ENCODE assay signal across 11 cellular contexts in genomic region chr15:58228708-58229107, GRCh38.
A peak's percentile ranks its signal among the peaks of the same experiment; 100 is the strongest.
DNase-seq lines count a peak whose midpoint lies in the region; ATAC-seq and TF ChIP-seq lines count a peak whose summit lies in the region.
"Had no signal": no experiment of that assay in that cellular context is flagged by ENCODE, and none has a peak within 500 bp of the region (broad histone marks: within the 10 kb centered on the region; RNA-seq: fewer than 3 reads in every experiment).

No MANE protein-coding gene starts in this region.

- no peak overlapping the region for H2AFZ ChIP-seq in GM23338

- TF ChIP-seq CTCF in GM23338 (conservative IDR thresholded peaks at IDR 0.05; ENCODE audit: low read depth in 2 of 2) (no peak), left ventricle myocardium inferior (IDR thresholded peaks at IDR 0.05; ENCODE audit: borderline replicate concordance) (no peak), retinal pigment epithelial cell (conservative IDR thresholded peaks at IDR 0.05; ENCODE audit: low read depth, low read length) (no peak)

- H4K20me1 ChIP-seq in GM23338 (replicated peaks; ENCODE audit: insufficient read depth) = no peaks in the 10 kb centered on the region

- no peak overlapping the region for H3K27ac ChIP-seq in GM23338 (ENCODE audit: low read depth)
- H3K27ac ChIP-seq in angular gyrus (ENCODE audit: low read depth, low read length) = peak overlapping the region; percentile 76
- H3K27ac ChIP-seq in left ventricle myocardium inferior (replicated peaks) = peak overlapping the region; percentile 73

- H3K9me3 Mint-ChIP-seq in GM23338 = no peaks in the 10 kb centered on the region
- H3K9me3 Mint-ChIP-seq: stimulated activated effector memory CD8-positive, alpha-beta T cell treated with anti-CD3 and anti-CD28 coated beads, Interleukin-12 subunit alpha, Interleukin-12 subunit beta, amount 100 ng/mL, for 72 hours had no signal

- peak overlapping the region; percentile 30 for H3K4me2 ChIP-seq in GM23338

- H3K4me3 ChIP-seq in GM23338 (no peak overlapping the region; the same call in 1 of the 2 replicates), left ventricle myocardium inferior (no peak overlapping the region), retinal pigment epithelial cell (ENCODE audit: low read length) (no peak overlapping the region)
- H3K4me3 ChIP-seq: GM12878 had no signal

- H3K4me1 ChIP-seq in GM23338 (ENCODE audit: insufficient read depth) = peaks cover 26% of the 10 kb centered on the region
- peaks cover 37% of the 10 kb centered on the region for H3K4me1 ChIP-seq in left ventricle myocardium inferior

- peak overlapping the region; percentile 54; the same call in 1 of the 2 replicates for H3K27ac Mint-ChIP-seq in GM23338
- H3K27ac Mint-ChIP-seq: stimulated activated effector memory CD8-positive, alpha-beta T cell treated with anti-CD3 and anti-CD28 coated beads, Interleukin-12 subunit alpha, Interleukin-12 subunit beta, amount 100 ng/mL, for 72 hours had no signal

- no peaks in the 10 kb centered on the region for H3K36me3 Mint-ChIP-seq in GM23338 (ENCODE audit: low read depth)
- H3K36me3 Mint-ChIP-seq: stimulated activated effector memory CD8-positive, alpha-beta T cell treated with anti-CD3 and anti-CD28 coated beads, Interleukin-12 subunit alpha, Interleukin-12 subunit beta, amount 100 ng/mL, for 72 hours had no signal

- peaks cover 7% of the 10 kb centered on the region for H3K27me3 Mint-ChIP-seq in GM23338 (ENCODE audit: insufficient read depth, low read depth, poor library complexity)

- ATAC-seq in GM23338 (peak; percentile 22), GM18498 (IDR thresholded peaks at IDR 0.05; ENCODE audit: unreplicated experiment) (no peak)
- ATAC-seq: GM12878; stimulated activated effector memory CD8-positive, alpha-beta T cell treated with anti-CD3 and anti-CD28 coated beads, Interleukin-12 subunit alpha, Interleukin-12 subunit beta, amount 100 ng/mL, for 72 hours had no signal

- no peaks in the 10 kb centered on the region for H3K9me2 ChIP-seq in GM23338 (ENCODE audit: insufficient read depth)

- H3K4me3 Mint-ChIP-seq in GM23338 = peak overlapping the region; percentile 58
- H3K4me3 Mint-ChIP-seq: stimulated activated effector memory CD8-positive, alpha-beta T cell treated with anti-CD3 and anti-CD28 coated beads, Interleukin-12 subunit alpha, Interleukin-12 subunit beta, amount 100 ng/mL, for 72 hours had no signal

- no peaks in the 10 kb centered on the region for H3K27me3 ChIP-seq in GM23338 (ENCODE audit: insufficient read depth)
- no peaks in the 10 kb centered on the region for H3K27me3 ChIP-seq in left ventricle myocardium inferior (ENCODE audit: low read depth)

- peak; percentile 21 for DNase-seq in GM23338 (ENCODE audit: low spot score)
- no peak for DNase-seq in left ventricle myocardium inferior
- DNase-seq in retinal pigment epithelial cell (ENCODE audit: low read depth) = peak; percentile 60
- no peak for DNase-seq in DMS 273 treated with DMSO at 0.1 percent for 48 hours (lab: John Stamatoyannopoulos, UW)
- no peak for DNase-seq in DMS153 (lab: John Stamatoyannopoulos, UW)
- DNase-seq in ecto neural progenitor cell (ENCODE audit: low spot score) = no peak
- DNase-seq: activated naive CD4-positive, alpha-beta T cell had no signal

- H3K9me3 ChIP-seq in left ventricle myocardium inferior (replicated peaks) = no peaks in the 10 kb centered on the region

- peaks cover 44% of the 10 kb centered on the region for H3K4me1 Mint-ChIP-seq in GM23338
- H3K4me1 Mint-ChIP-seq: stimulated activated effector memory CD8-positive, alpha-beta T cell treated with anti-CD3 and anti-CD28 coated beads, Interleukin-12 subunit alpha, Interleukin-12 subunit beta, amount 100 ng/mL, for 72 hours had no signal

- intact Hi-C loops in left ventricle myocardium inferior (cut with micrococcal nuclease) = no loop called here

- H3K36me3 ChIP-seq in GM23338 (ENCODE audit: insufficient read depth) (no peaks in the 10 kb centered on the region), left ventricle myocardium inferior (no peaks in the 10 kb centered on the region)

- H3F3A ChIP-seq in GM23338 (replicated peaks; ENCODE audit: low read depth) = no peaks in the 10 kb centered on the region

- H3K79me2 ChIP-seq in GM23338 (replicated peaks; ENCODE audit: insufficient read depth) = no peaks in the 10 kb centered on the region

TF ChIP-seq in GM23338, 12 proteins besides CTCF, POLR2A, EP300 and RAD21:
- TF ChIP-seq NANOG (IDR thresholded peaks at IDR 0.05; ENCODE audit: borderline replicate concordance) = no peak
TF ChIP-seq in GM23338: peak in this region for 0.

Comparison
In these comparisons a context has a peak if more than half of its experiments do, and no peak if none do; other contexts are left out.
1. DNase-seq: peak in GM23338 (single experiment) and retinal pigment epithelial cell (single experiment); none in left ventricle myocardium inferior (single experiment), DMS 273 treated with DMSO at 0.1 percent for 48 hours (single experiment), DMS153 (single experiment) and ecto neural progenitor cell (single experiment).